6 cellular contexts compared by ENCODE assay signal in genomic region chr15:70315431-70315830, GRCh38.
"Had no signal": no experiment of that assay in that cellular context is flagged by ENCODE, and none has a peak within 500 bp of the region (broad histone marks: within the 10 kb centered on the region; RNA-seq: fewer than 3 reads in every experiment).

No MANE protein-coding gene starts in this region.

- H3K9ac ChIP-seq: GM23248 had no signal

- H3K4me3 Mint-ChIP-seq: H9 had no signal

- H3K9me3 Mint-ChIP-seq: H9 had no signal

- ATAC-seq: K562 had no signal

- DNase-seq: H9, HCEC 1CT, KG1 had no signal

- H3K27ac ChIP-seq: GM23248, HL-60 had no signal

- H3K4me3 ChIP-seq: GM23248, K562 had no signal

- H2AFZ ChIP-seq: GM23248 had no signal

- H3K27ac Mint-ChIP-seq: H9 had no signal
